13 cellular contexts compared by ENCODE assay signal in genomic region chr4:108135549-108136209, GRCh38. TPM values are rescaled to one million over a fixed set of nuclear protein-coding genes. Genes with fewer than 3 reads are reported as not detected.
DNase-seq lines count a peak whose midpoint lies in the region; ATAC-seq and TF ChIP-seq lines count a peak whose summit lies in the region.
"Had no signal": no experiment of that assay in that cellular context is flagged by ENCODE, and none has a peak within 500 bp of the region (broad histone marks: within the 10 kb centered on the region; RNA-seq: fewer than 3 reads in every experiment).

No MANE protein-coding gene starts in this region.

- POLR2A ChIA-PET in naive thymus-derived CD8-positive, alpha-beta T cell (lab: Charles Lee): interaction anchor here (1.0 to 7.0 kb wide), 10 partner anchors 8 to 92 kb away, joined by 3 to 45 read pairs (median 4); no protein-coding TSS in a partner anchor

- H3K4me3 ChIP-seq in HUES64 (ENCODE audit: low read length) (no peak overlapping the region), WERI-Rb-1 (ENCODE audit: low read depth, low read length) (no peak overlapping the region)
- H3K4me3 ChIP-seq: A549, spleen had no signal

- ATAC-seq in naive thymus-derived CD8-positive, alpha-beta T cell: peak; percentile 14 to 15
- ATAC-seq in HG02798 (IDR thresholded peaks at IDR 0.05; ENCODE audit: poor library complexity, unreplicated experiment): no peak
- no peak for ATAC-seq in GM18520 (IDR thresholded peaks at IDR 0.05; ENCODE audit: unreplicated experiment)
- ATAC-seq: A549 had no signal

- H3K36me3 ChIP-seq in HUES64 (ENCODE audit: insufficient read depth, low read length) (no peaks in the 10 kb centered on the region), WERI-Rb-1 (no peaks in the 10 kb centered on the region)
- H3K36me3 ChIP-seq: spleen had no signal

- no peaks in the 10 kb centered on the region for H3K9me3 Mint-ChIP-seq in naive thymus-derived CD8-positive, alpha-beta T cell

- no peaks in the 10 kb centered on the region for H3K27me3 ChIP-seq in HUES64 (ENCODE audit: insufficient read depth, low read length)
- H3K27me3 ChIP-seq in WERI-Rb-1 (ENCODE audit: insufficient read depth, low read depth, severe bottlenecking): peaks cover 6% of the 10 kb centered on the region

- 0 out of 2 replicates have a peak, but pooled peaks have one; percentile 11 for TF ChIP-seq CTCF in WERI-Rb-1 (IDR thresholded peaks at IDR 0.05; ENCODE audit: low read depth, low read length)

- peaks cover 30% of the 10 kb centered on the region for H3K4me1 ChIP-seq in HUES64 (ENCODE audit: insufficient read depth, low read length)
- H3K4me1 ChIP-seq: A549, spleen had no signal

- DNase-seq in NCI-H82 (lab: John Stamatoyannopoulos, UW): peak; percentile 2
- no peak for DNase-seq in NCI-H82 treated with DMSO at 0.1 percent for 48 hours (lab: John Stamatoyannopoulos, UW; ENCODE audit: unreplicated experiment)
- DNase-seq in WERI-Rb-1: peak; percentile 40
- no peak for DNase-seq in naive thymus-derived CD8-positive, alpha-beta T cell
- no peak for DNase-seq in cortex of kidney (lab: John Stamatoyannopoulos, UW)
- DNase-seq: activated gamma-delta T cell treated with Interleukin-2 at 50 U/mL for 16 hours, Karpas-422, SHP77 treated with DMSO at 0.1 percent for 48 hours, spleen had no signal

- H3K4me1 Mint-ChIP-seq in naive thymus-derived CD8-positive, alpha-beta T cell: peaks cover 53 to 93% (median 90%) of the 10 kb centered on the region in 4 donors

- H3K9me3 ChIP-seq in HUES64 (ENCODE audit: insufficient read depth, low read depth, low read length): no peaks in the 10 kb centered on the region
- H3K9me3 ChIP-seq in WERI-Rb-1 (ENCODE audit: severe bottlenecking): no peaks in the 10 kb centered on the region
- H3K9me3 ChIP-seq: A549, spleen had no signal

- WGBS in HUES64: 2% methylated on average over 4 of the region's 4 CpGs

- H3K36me3 Mint-ChIP-seq in naive thymus-derived CD8-positive, alpha-beta T cell: peaks cover 10 to 77% (median 16%) of the 10 kb centered on the region in 3 donors

- H3K4me3 Mint-ChIP-seq in naive thymus-derived CD8-positive, alpha-beta T cell: peak overlapping the region; percentile 64 to 90 (median 82)

- H3K9ac ChIP-seq in HUES64 (ENCODE audit: low read depth, low read length): no peak overlapping the region

- H3K27ac Mint-ChIP-seq in naive thymus-derived CD8-positive, alpha-beta T cell: peak overlapping the region; percentile 89 to 97 (median 93)

- no peaks in the 10 kb centered on the region for H3K27me3 Mint-ChIP-seq in naive thymus-derived CD8-positive, alpha-beta T cell

- peak overlapping the region; percentile 28; the same call in 1 of the 2 replicates for H3K27ac ChIP-seq in HUES64 (ENCODE audit: low read depth, low read length)
- H3K27ac ChIP-seq in WERI-Rb-1: no peak overlapping the region
- H3K27ac ChIP-seq: A549, spleen had no signal

RNA-seq across cellular contexts. Expression of gene LEF1, which starts 33.1 kb away (rescaled TPM):
- 18.5 TPM for polyA plus RNA-seq in HUES64 (2013, experiment 1 of 2)
- 24.4 TPM for polyA plus RNA-seq in HUES64 (2013, experiment 2 of 2)
- total RNA-seq in naive thymus-derived CD8-positive, alpha-beta T cell: 100 to 1,000 TPM; 828 to 859 TPM
- polyA plus RNA-seq in naive thymus-derived CD8-positive, alpha-beta T cell: 100 to 1,000 TPM; 400 to 836 (median 554) TPM
- polyA plus RNA-seq: A549 had no signal

Comparison
In these comparisons a context has a peak if more than half of its experiments do, and no peak if none do; other contexts are left out.
1. DNase-seq: peak in NCI-H82 (single experiment) and WERI-Rb-1 (single experiment); none in NCI-H82 treated with DMSO at 0.1 percent for 48 hours (single experiment), naive thymus-derived CD8-positive, alpha-beta T cell (0 of 10) and cortex of kidney (single experiment).
2. ATAC-seq: peak in naive thymus-derived CD8-positive, alpha-beta T cell (2 of 2); none in HG02798 (single experiment) and GM18520 (single experiment).